8 cellular contexts compared by ENCODE assay signal in genomic region chr1:160342520-160342919, GRCh38. TPM values are rescaled to one million over a fixed set of nuclear protein-coding genes. Genes with fewer than 3 reads are reported as not detected.
A peak's percentile ranks its signal among the peaks of the same experiment; 100 is the strongest.
DNase-seq lines count a peak whose midpoint lies in the region; ATAC-seq and TF ChIP-seq lines count a peak whose summit lies in the region.

No MANE protein-coding gene starts in this region.

- H3K4me1 Mint-ChIP-seq in activated T-cell treated with anti-CD3 and anti-CD28 coated beads, Interleukin-2, amount 50 U/mL, for 24 hours (ENCODE audit: low read depth): peaks cover 55% of the 10 kb centered on the region

- H3K4me3 ChIP-seq in heart left ventricle (peak overlapping the region; percentile 73 to 97 (median 88)), sigmoid colon (peak overlapping the region; percentile 68 to 84 (median 75))

- H3K36me3 ChIP-seq in heart left ventricle: peaks cover 0 to 56% (median 42%) of the 10 kb centered on the region in 9 donors
- peaks cover 0 to 47% (median 5%) of the 10 kb centered on the region in 4 donors for H3K36me3 ChIP-seq in sigmoid colon

- ATAC-seq in heart left ventricle: peak in 3 of 4 donors; percentile 1 to 15 (median 13)
- ATAC-seq in GM19351 (IDR thresholded peaks at IDR 0.05; ENCODE audit: unreplicated experiment): no peak

- TF ChIP-seq POLR2A in heart left ventricle (IDR thresholded peaks at IDR 0.05): no peak
- no peak for TF ChIP-seq POLR2A in sigmoid colon (IDR thresholded peaks at IDR 0.05)

- peak overlapping the region; percentile 100 for H3K27ac Mint-ChIP-seq in activated T-cell treated with anti-CD3 and anti-CD28 coated beads, Interleukin-2, amount 50 U/mL, for 24 hours

- TF ChIP-seq CTCF in heart left ventricle (IDR thresholded peaks at IDR 0.05) (no peak), sigmoid colon (IDR thresholded peaks at IDR 0.05) (no peak)

- peaks cover 95% of the 10 kb centered on the region for H3K36me3 Mint-ChIP-seq in activated T-cell treated with anti-CD3 and anti-CD28 coated beads, Interleukin-2, amount 50 U/mL, for 24 hours (ENCODE audit: low read depth)

- H3K4me1 ChIP-seq in heart left ventricle: peaks cover 0 to 78% (median 30%) of the 10 kb centered on the region in 12 donors
- H3K4me1 ChIP-seq in sigmoid colon: peaks cover 0 to 34% (median 21%) of the 10 kb centered on the region in 4 donors

- H3K4me3 Mint-ChIP-seq in activated T-cell treated with anti-CD3 and anti-CD28 coated beads, Interleukin-2, amount 50 U/mL, for 24 hours: peak overlapping the region; percentile 100

- H3K27me3 Mint-ChIP-seq in activated T-cell treated with anti-CD3 and anti-CD28 coated beads, Interleukin-2, amount 50 U/mL, for 24 hours: no peaks in the 10 kb centered on the region

- DNase-seq in activated T-cell treated with anti-CD3 and anti-CD28 coated beads, Interleukin-2, amount 50 U/mL, for 1 hour: peak; percentile 40
- DNase-seq in activated T-cell treated with anti-CD3 and anti-CD28 coated beads for 4 hours (no peak), heart left ventricle (no peak), sigmoid colon (no peak), GM19240 (ENCODE audit: insufficient read length, low spot score) (no peak), HuH-7.5 (ENCODE audit: low spot score) (no peak)
- no peak for DNase-seq in activated T-cell treated with anti-CD3 and anti-CD28 coated beads, Interleukin-2, amount 50 U/mL, for 24 hours

- H3K9me3 Mint-ChIP-seq in activated T-cell treated with anti-CD3 and anti-CD28 coated beads, Interleukin-2, amount 50 U/mL, for 24 hours: no peaks in the 10 kb centered on the region

- H3K27ac ChIP-seq in heart left ventricle (peak overlapping the region; percentile 79 to 94 (median 90)), sigmoid colon (peak overlapping the region; percentile 78 to 92 (median 89))

- no peaks in the 10 kb centered on the region for H3K27me3 ChIP-seq in heart left ventricle
- no peaks in the 10 kb centered on the region for H3K27me3 ChIP-seq in sigmoid colon

- no peak for TF ChIP-seq EP300 in sigmoid colon (IDR thresholded peaks at IDR 0.05)

- intact Hi-C loops in heart left ventricle (cut with DNase I): loop anchor here in 1 of 10 donors (5.0 kb wide), 1 partner anchor 55 kb away; the partner anchor contains the start of gene PEX19
- intact Hi-C loops in sigmoid colon (cut with DNase I): loop anchor here (5.0 kb wide), 3 partner anchors 60 to 245 kb away; partner anchors contain the start of genes IGSF8, PEA15 and VANGL2

- 0 to 1% (median 1%) methylated on average over 7 of the region's 7 CpGs for WGBS in heart left ventricle, 4 donors
- 0 to 1% methylated on average over 7 of the region's 7 CpGs for WGBS in sigmoid colon, 2 donors

- H3K9me3 ChIP-seq in heart left ventricle (no peaks in the 10 kb centered on the region), sigmoid colon (no peaks in the 10 kb centered on the region)

RNA-seq across cellular contexts. Expression of gene COPA, which starts 0.5 kb away (rescaled TPM):
- total RNA-seq in heart left ventricle (100 to 1,000 TPM in 6 of 9 donors, 10 to 100 TPM in 3; 78.6 to 129 (median 115) TPM), sigmoid colon (100 to 1,000 TPM in 1 of 4 donors, 10 to 100 TPM in 3; 93.8 to 117 (median 96.5) TPM)
- polyA plus RNA-seq in heart left ventricle (10 to 100 TPM; 46.9 to 97.8 TPM), sigmoid colon (10 to 100 TPM; 62.5 to 76.0 (median 68.7) TPM)

RNA-seq across cellular contexts. Expression of gene NCSTN, which starts 0.7 kb away (rescaled TPM):
- total RNA-seq in heart left ventricle: 100 to 1,000 TPM in 1 of 9 donors, 10 to 100 TPM in 8; 54.1 to 101 (median 72.2) TPM
- 10 to 100 TPM; 47.3 to 47.9 TPM for polyA plus RNA-seq in heart left ventricle
- total RNA-seq in sigmoid colon: 10 to 100 TPM; 30.3 to 46.7 (median 39.0) TPM
- polyA plus RNA-seq in sigmoid colon: 10 to 100 TPM; 12.0 to 55.6 (median 19.4) TPM

RNA-seq across cellular contexts. Expression of gene NHLH1, which starts 24.4 kb away (rescaled TPM):
- total RNA-seq in heart left ventricle (under 1 TPM in 2 of 9 donors, not detected in 7; 0.09 to 0.18 TPM), sigmoid colon (under 1 TPM in 1 of 4 donors, not detected in 3; under 0.01 TPM)
- polyA plus RNA-seq in heart left ventricle (under 1 TPM in 1 of 2 donors, not detected in 1; 0.14 TPM), sigmoid colon (under 1 TPM in 2 of 3 donors, not detected in 1; 0.12 to 0.60 TPM)

RNA-seq across cellular contexts. Expression of gene PEX19, which starts 57.6 kb away (rescaled TPM):
- total RNA-seq in heart left ventricle (100 to 1,000 TPM in 1 of 9 donors, 10 to 100 TPM in 8; 65.0 to 105 (median 85.7) TPM), sigmoid colon (10 to 100 TPM; 49.0 to 57.4 (median 53.0) TPM)
- polyA plus RNA-seq in heart left ventricle (10 to 100 TPM; 22.5 to 44.8 TPM), sigmoid colon (10 to 100 TPM; 25.6 to 42.0 (median 35.4) TPM)

RNA-seq across cellular contexts. Expression of gene VANGL2, which starts 57.8 kb away (rescaled TPM):
- total RNA-seq in heart left ventricle (1 to 10 TPM; 1.4 to 3.2 (median 2.0) TPM), sigmoid colon (1 to 10 TPM; 3.2 to 6.6 (median 3.6) TPM)
- polyA plus RNA-seq in heart left ventricle (1 to 10 TPM in 1 of 2 donors, under 1 TPM in 1; 0.94 to 1.4 TPM), sigmoid colon (1 to 10 TPM; 1.8 to 3.5 (median 2.6) TPM)
